In the genomic region with DNA sequence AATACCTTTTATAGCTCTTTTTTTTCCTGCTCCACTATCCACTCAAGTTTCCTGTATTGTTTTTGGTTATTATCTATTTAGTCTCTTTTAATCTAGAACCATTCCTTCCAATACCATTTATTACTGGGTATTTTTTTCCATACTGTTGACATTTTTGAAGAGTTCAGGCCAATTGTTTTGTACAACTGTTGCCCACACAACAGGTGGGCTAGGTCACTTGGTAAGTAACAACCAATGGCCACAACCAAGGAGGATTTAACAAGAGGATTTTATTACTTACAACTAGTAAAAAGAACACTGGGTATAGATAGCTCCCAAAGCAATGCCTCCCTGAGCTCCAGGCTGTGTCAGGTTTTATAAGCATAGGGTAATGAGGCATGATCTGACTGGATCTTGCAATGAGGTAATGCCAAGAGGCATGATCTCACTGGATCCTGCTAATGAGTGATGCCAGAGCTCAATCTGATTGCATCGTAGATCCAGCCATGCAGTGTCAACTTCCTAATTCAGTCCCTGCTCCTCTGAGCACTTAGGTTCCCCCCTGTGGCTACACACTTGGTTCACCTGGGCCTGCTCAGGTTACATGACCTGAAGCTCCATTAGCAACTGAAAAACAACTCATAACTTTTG, we compare ENCODE assay signal across 2 cellular contexts.
TF ChIP-seq lines count a peak whose summit lies in the region.

No MANE protein-coding gene starts in this region.

TF ChIP-seq in GM12891, 5 proteins besides CTCF, POLR2A, EP300 and RAD21:
- no peak for TF ChIP-seq PAX5 (IDR thresholded peaks at IDR 0.05; ENCODE audit: insufficient read depth, low read length, severe bottlenecking)
- TF ChIP-seq SPI1 (IDR thresholded peaks at IDR 0.05; ENCODE audit: low read depth, low read length) = no peak
- no peak for TF ChIP-seq POU2F2 (IDR thresholded peaks at IDR 0.05; ENCODE audit: low read depth, low read length)
- TF ChIP-seq POLR2AphosphoS5 (IDR thresholded peaks at IDR 0.05; ENCODE audit: low read depth, low read length) = no peak
- TF ChIP-seq TAF1 (IDR thresholded peaks at IDR 0.05; ENCODE audit: low read depth, low read length) = no peak

TF ChIP-seq in H1, 55 proteins besides CTCF, POLR2A, EP300 and RAD21:
- peak; percentile 80 for TF ChIP-seq CEBPB (IDR thresholded peaks at IDR 0.05; ENCODE audit: low read depth, low read length)
- TF ChIP-seq JUN (IDR thresholded peaks at IDR 0.05; ENCODE audit: low read depth, low read length) = no peak
- TF ChIP-seq, protein P1, sequence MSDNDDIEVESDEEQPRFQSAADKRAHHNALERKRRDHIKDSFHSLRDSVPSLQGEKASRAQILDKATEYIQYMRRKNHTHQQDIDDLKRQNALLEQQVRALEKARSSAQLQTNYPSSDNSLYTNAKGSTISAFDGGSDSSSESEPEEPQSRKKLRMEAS (IDR thresholded peaks at IDR 0.05) = peak; percentile 36; the same call in 1 of the 2 replicates
- peak; percentile 36; the same call in 1 of the 2 replicates for TF ChIP-seq JUND (IDR thresholded peaks at IDR 0.05; ENCODE audit: low read length)
- TF ChIP-seq SP1 (IDR thresholded peaks at IDR 0.05; ENCODE audit: low read depth, low read length) = 0 out of 2 replicates have a peak, but pooled peaks have one; percentile 12
- TF ChIP-seq CREB1 (IDR thresholded peaks at IDR 0.05) = peak; percentile 91
